ENCODE assay signal across 8 cellular contexts in genomic region chr10:103772096-103772845, GRCh38.
A peak's percentile ranks its signal among the peaks of the same experiment; 100 is the strongest.
DNase-seq lines count a peak whose midpoint lies in the region; ATAC-seq and TF ChIP-seq lines count a peak whose summit lies in the region.

No MANE protein-coding gene starts in this region.

- no peaks in the 10 kb centered on the region for H3K9me3 Mint-ChIP-seq in CD4-positive, CD25-positive, alpha-beta regulatory T cell

- DNase-seq in CD4-positive, CD25-positive, alpha-beta regulatory T cell = peak; percentile 54 to 86 (median 61)
- DNase-seq in amniotic stem cell (lab: John Stamatoyannopoulos, UW) = peak; percentile 82
- DNase-seq in left ventricle myocardium superior = peak; percentile 92
- peak; percentile 82 for DNase-seq in retina
- no peak for DNase-seq in RKO (ENCODE audit: low spot score)

- no peaks in the 10 kb centered on the region for H3K36me3 ChIP-seq in CD4-positive, CD25-positive, alpha-beta regulatory T cell (ENCODE audit: control insufficient read depth, insufficient read depth, low read length)

- H3K4me3 Mint-ChIP-seq in CD4-positive, CD25-positive, alpha-beta regulatory T cell = peak overlapping the region; percentile 87 to 92 (median 92)

- no peaks in the 10 kb centered on the region for H3K9me3 ChIP-seq in CD4-positive, CD25-positive, alpha-beta regulatory T cell (ENCODE audit: control insufficient read depth in 2 of 2, low read length in 2 of 2)

- H3K27ac ChIP-seq in CD4-positive, CD25-positive, alpha-beta regulatory T cell (ENCODE audit: insufficient read depth, low read length, poor library complexity, severe bottlenecking) = peak overlapping the region; percentile 80

- H3K4me1 Mint-ChIP-seq in CD4-positive, CD25-positive, alpha-beta regulatory T cell = peaks cover 24 to 62% (median 38%) of the 10 kb centered on the region in 4 donors

- peak; percentile 76 to 77 for ATAC-seq in CD4-positive, CD25-positive, alpha-beta regulatory T cell (ENCODE audit: low read depth in 2 of 2)
- ATAC-seq in GM19351 (IDR thresholded peaks at IDR 0.05; ENCODE audit: unreplicated experiment) (peak; percentile 66), HG03521 (IDR thresholded peaks at IDR 0.05; ENCODE audit: unreplicated experiment) (peak; percentile 57), SK-N-SH treated with all-trans-retinoic acid at 6 μM for 48 hours (peak; percentile 91), left ventricle myocardium superior (peak; percentile 93)

- H3K4me1 ChIP-seq in CD4-positive, CD25-positive, alpha-beta regulatory T cell (ENCODE audit: control insufficient read depth, insufficient read depth, low read length, poor library complexity, severe bottlenecking) = peaks cover 36% of the 10 kb centered on the region

- no peaks in the 10 kb centered on the region for H3K27me3 Mint-ChIP-seq in CD4-positive, CD25-positive, alpha-beta regulatory T cell

- H3K27me3 ChIP-seq in CD4-positive, CD25-positive, alpha-beta regulatory T cell (ENCODE audit: control insufficient read depth, insufficient read depth, low read length) = no peaks in the 10 kb centered on the region

- intact Hi-C loops in left ventricle myocardium superior (cut with micrococcal nuclease) = no loop called here

- peaks cover 4% of the 10 kb centered on the region for H3K36me3 Mint-ChIP-seq in CD4-positive, CD25-positive, alpha-beta regulatory T cell

- H3K4me3 ChIP-seq in CD4-positive, CD25-positive, alpha-beta regulatory T cell (ENCODE audit: low read depth, low read length) = peak overlapping the region; percentile 67

- peak overlapping the region; percentile 95 to 98 (median 96) for H3K27ac Mint-ChIP-seq in CD4-positive, CD25-positive, alpha-beta regulatory T cell

TF ChIP-seq in SK-N-SH treated with all-trans-retinoic acid at 6 μM for 48 hours, 23 proteins besides CTCF, POLR2A, EP300 and RAD21:
- TF ChIP-seq ZC3H10 (CRISPR knock-in tag; IDR thresholded peaks at IDR 0.05) = no peak
- TF ChIP-seq PPARA (CRISPR knock-in tag; IDR thresholded peaks at IDR 0.05; ENCODE audit: borderline replicate concordance) = no peak
- no peak for TF ChIP-seq PATZ1 (CRISPR knock-in tag; IDR thresholded peaks at IDR 0.05; ENCODE audit: borderline replicate concordance)
- TF ChIP-seq ISL1 (CRISPR knock-in tag; IDR thresholded peaks at IDR 0.05) = no peak
- no peak for TF ChIP-seq GLIS3 (CRISPR knock-in tag; IDR thresholded peaks at IDR 0.05)
- TF ChIP-seq ARNTL (CRISPR knock-in tag; IDR thresholded peaks at IDR 0.05; ENCODE audit: borderline replicate concordance, low read depth) = no peak
- no peak for TF ChIP-seq ZNF565 (CRISPR knock-in tag; conservative IDR thresholded peaks at IDR 0.05; ENCODE audit: low read depth)
- no peak for TF ChIP-seq CREB5 (CRISPR knock-in tag; IDR thresholded peaks at IDR 0.05; ENCODE audit: low read depth)
- no peak for TF ChIP-seq OSR1 (CRISPR knock-in tag; IDR thresholded peaks at IDR 0.05)
- no peak for TF ChIP-seq ZFP3 (CRISPR knock-in tag; IDR thresholded peaks at IDR 0.05)
- no peak for TF ChIP-seq ESRRG (CRISPR knock-in tag; IDR thresholded peaks at IDR 0.05)
- TF ChIP-seq ZFP30 (CRISPR knock-in tag; IDR thresholded peaks at IDR 0.05) = no peak
- no peak for TF ChIP-seq TOX (CRISPR knock-in tag; IDR thresholded peaks at IDR 0.05; ENCODE audit: borderline replicate concordance)
- no peak for TF ChIP-seq CSDC2 (CRISPR knock-in tag; IDR thresholded peaks at IDR 0.05)
- TF ChIP-seq CSRNP3 (CRISPR knock-in tag; IDR thresholded peaks at IDR 0.05) = no peak
- TF ChIP-seq RARB (CRISPR knock-in tag; IDR thresholded peaks at IDR 0.05) = no peak
- TF ChIP-seq TSHZ2 (CRISPR knock-in tag; IDR thresholded peaks at IDR 0.05) = peak; percentile 88
- TF ChIP-seq ZNF70 (CRISPR knock-in tag; IDR thresholded peaks at IDR 0.05) = peak; percentile 5; the same call in 1 of the 2 replicates
- no peak for TF ChIP-seq POU6F1 (CRISPR knock-in tag; IDR thresholded peaks at IDR 0.05; ENCODE audit: borderline replicate concordance, low read depth)
- peak; percentile 89 for TF ChIP-seq TCF4 (CRISPR knock-in tag; IDR thresholded peaks at IDR 0.05; ENCODE audit: borderline replicate concordance)
- TF ChIP-seq ZNF8 (CRISPR knock-in tag; IDR thresholded peaks at IDR 0.05) = no peak
- TF ChIP-seq SNAI2 (CRISPR knock-in tag; IDR thresholded peaks at IDR 0.05) = no peak
- TF ChIP-seq BACH2 (CRISPR knock-in tag; IDR thresholded peaks at IDR 0.05; ENCODE audit: borderline replicate concordance) = no peak
